In genomic region chr2:28393115-28393836, GRCh38 we compare ENCODE assay signal across 8 cellular contexts. TPM values are rescaled to one million over a fixed set of nuclear protein-coding genes. Genes with fewer than 3 reads are reported as not detected.
A peak's percentile ranks its signal among the peaks of the same experiment; 100 is the strongest.
DNase-seq lines count a peak whose midpoint lies in the region; ATAC-seq, FAIRE-seq and TF ChIP-seq lines count a peak whose summit lies in the region.

No MANE protein-coding gene starts in this region.

- peak in 1 of 2 donors; percentile 22 for TF ChIP-seq POLR2A in adrenal gland (IDR thresholded peaks at IDR 0.05)

- DNase-seq in GM19239 (ENCODE audit: insufficient read length, low spot score) (peak; percentile 27), RPMI7951 (ENCODE audit: low read depth) (peak; percentile 74), adrenal gland (peak in 6 of 7 donors; percentile 59 to 80 (median 70)), left cardiac atrium (peak; percentile 77), NCI-H1436 treated with DMSO at 0.1 percent for 48 hours (lab: John Stamatoyannopoulos, UW) (no peak)

- H3K27ac ChIP-seq in 22Rv1 (peak overlapping the region; percentile 97), adrenal gland (peak overlapping the region; percentile 94 to 100 (median 98)), rectal smooth muscle tissue (ENCODE audit: low read depth, low read length) (peak overlapping the region; percentile 98)

- peak overlapping the region; percentile 87 to 90 (median 89) for H3K4me3 ChIP-seq in adrenal gland
- H3K4me3 ChIP-seq in rectal smooth muscle tissue (ENCODE audit: low read length): peak overlapping the region; percentile 81

- H3K9ac ChIP-seq in rectal smooth muscle tissue (ENCODE audit: low read length): peak overlapping the region; percentile 69

- H3K27me3 ChIP-seq in adrenal gland (no peaks in the 10 kb centered on the region), rectal smooth muscle tissue (ENCODE audit: control insufficient read depth, insufficient read depth, low read length) (no peaks in the 10 kb centered on the region)

- ATAC-seq in left cardiac atrium (peak; percentile 17 to 19), HG03432 (IDR thresholded peaks at IDR 0.05; ENCODE audit: unreplicated experiment) (no peak)

- intact Hi-C loops in adrenal gland (cut with DNase I) (loop anchor here (5.0 to 10.0 kb wide), 3 partner anchors 436 to 688 kb away; partner anchors contain the start of gene MRPL33 (in 1 of the 2)), left cardiac atrium (cut with DNase I) (loop anchor here (5.0 to 10.0 kb wide), 3 partner anchors 228 to 688 kb away; partner anchors contain the start of genes BABAM2 (in 1 of the 2) and RBKS (in 1 of the 2))

- WGBS in adrenal gland, 4 donors: 0 to 1% (median 0%) methylated on average over 47 to 81 of the region's 81 CpGs

- H3K4me1 ChIP-seq in adrenal gland (replicated peaks in 1 of 2): peaks cover 19 to 24% of the 10 kb centered on the region in 2 donors
- peaks cover 16% of the 10 kb centered on the region for H3K4me1 ChIP-seq in rectal smooth muscle tissue (ENCODE audit: control insufficient read depth, insufficient read depth, low read length)

- TF ChIP-seq CTCF in 22Rv1 (IDR thresholded peaks at IDR 0.05) (no peak), adrenal gland (IDR thresholded peaks at IDR 0.05) (no peak)

- H3K36me3 ChIP-seq in adrenal gland (replicated peaks in 1 of 2): no peaks in the 10 kb centered on the region
- no peaks in the 10 kb centered on the region for H3K36me3 ChIP-seq in rectal smooth muscle tissue (ENCODE audit: control insufficient read depth, insufficient read depth, low read length)

- FAIRE-seq in GM19239 (lab: Jason Lieb, UNC): no peak

- no peaks in the 10 kb centered on the region for H3K9me3 ChIP-seq in adrenal gland (replicated peaks in 1 of 3)

RNA-seq across cellular contexts. Expression of gene FOSL2, which starts 0.6 kb away (rescaled TPM):
- 44.5 and 44.8 TPM in 2 replicates for total RNA-seq in RPMI7951 (2014; rRNA removed; shearing (Covaris generic))
- 100 to 1,000 TPM; 392 to 760 (median 431) TPM for total RNA-seq in adrenal gland
- 100 to 1,000 TPM in 1 of 3 donors, 10 to 100 TPM in 2; 83.3 to 143 (median 92.8) TPM for polyA plus RNA-seq in adrenal gland
- 100 to 1,000 TPM in 1 of 2 donors, 10 to 100 TPM in 1; 66.6 to 140 TPM for total RNA-seq in left cardiac atrium
